Comparison of ENCODE assay signal across 11 cellular contexts in genomic region chr15:98875309-98875708, GRCh38.
A peak's percentile ranks its signal among the peaks of the same experiment; 100 is the strongest.
DNase-seq lines count a peak whose midpoint lies in the region; ATAC-seq and TF ChIP-seq lines count a peak whose summit lies in the region.
"Had no signal": no experiment of that assay in that cellular context is flagged by ENCODE, and none has a peak within 500 bp of the region (broad histone marks: within the 10 kb centered on the region; RNA-seq: fewer than 3 reads in every experiment).

No MANE protein-coding gene starts in this region.

- intact Hi-C loops in ascending aorta (cut with DNase I), result loop anchor here (2.0 to 5.0 kb wide), 2 partner anchors 15 to 72 kb away; no protein-coding TSS in a partner anchor

- peak overlapping the region; percentile 95 for H3K27ac ChIP-seq in HL-60 (replicated peaks)
- peak overlapping the region; percentile 65 to 86 for H3K27ac ChIP-seq in ascending aorta
- H3K27ac ChIP-seq in gastroesophageal sphincter, result peak overlapping the region in 3 of 4 donors; percentile 54 to 76 (median 64)
- H3K27ac ChIP-seq in thoracic aorta, result peak overlapping the region; percentile 82 to 91

- H3K4me1 ChIP-seq in ascending aorta (peaks cover 27 to 77% of the 10 kb centered on the region in 2 donors), gastroesophageal sphincter (peaks cover 10 to 74% (median 42%) of the 10 kb centered on the region in 3 donors), thoracic aorta (ENCODE audit: control insufficient read depth in 1 of 2, low read depth in 2 of 2) (peaks cover 64 to 90% of the 10 kb centered on the region in 2 donors)

- TF ChIP-seq EP300 in gastroesophageal sphincter (IDR thresholded peaks at IDR 0.05), result no peak

- H3K36me3 ChIP-seq in ascending aorta (no peaks in the 10 kb centered on the region), gastroesophageal sphincter (no peaks in the 10 kb centered on the region), thoracic aorta (no peaks in the 10 kb centered on the region)
- H3K36me3 ChIP-seq: suprapubic skin had no signal

- WGBS in gastroesophageal sphincter (ENCODE audit: low coverage in 1 of 2), 2 donors, result 27 to 28% methylated on average over 3 of the region's 3 CpGs

- TF ChIP-seq POLR2A in gastroesophageal sphincter (IDR thresholded peaks at IDR 0.05), result no peak

- H3K9me3 ChIP-seq in ascending aorta (no peaks in the 10 kb centered on the region), gastroesophageal sphincter (no peaks in the 10 kb centered on the region), thoracic aorta (no peaks in the 10 kb centered on the region)
- H3K9me3 ChIP-seq: suprapubic skin had no signal

- ATAC-seq in gastroesophageal sphincter (peak; percentile 19), thoracic aorta (ENCODE audit: insufficient number of reproducible peaks, low FRiP score, low read depth) (no peak), GM21515 (IDR thresholded peaks at IDR 0.05; ENCODE audit: unreplicated experiment) (no peak), HG02840 (IDR thresholded peaks at IDR 0.05; ENCODE audit: low FRiP score, unreplicated experiment) (no peak)

- H3K27me3 ChIP-seq in HL-60 (ENCODE audit: insufficient read depth, poor library complexity, severe bottlenecking) (no peaks in the 10 kb centered on the region), ascending aorta (no peaks in the 10 kb centered on the region), gastroesophageal sphincter (no peaks in the 10 kb centered on the region), thoracic aorta (replicated peaks; ENCODE audit: insufficient read depth) (no peaks in the 10 kb centered on the region)
- H3K27me3 ChIP-seq: suprapubic skin had no signal

- TF ChIP-seq CTCF in HL-60 (IDR thresholded peaks at IDR 0.05; ENCODE audit: insufficient read depth, low read length) (no peak), ascending aorta (IDR thresholded peaks at IDR 0.05) (no peak), gastroesophageal sphincter (IDR thresholded peaks at IDR 0.05) (no peak), thoracic aorta (IDR thresholded peaks at IDR 0.05) (no peak)

- H3K4me3 ChIP-seq in HL-60 (replicated peaks; ENCODE audit: insufficient read depth, low read length) (no peak overlapping the region), ascending aorta (peak overlapping the region in 1 of 2 donors; percentile 28), gastroesophageal sphincter (no peak overlapping the region), thoracic aorta (peak overlapping the region; percentile 36)
- H3K4me3 ChIP-seq: suprapubic skin had no signal

- DNase-seq in HL-60 (ENCODE audit: low read depth in 1 of 2, low spot score in 1 of 2) (peak in 1 of 2 experiments; percentile 52), ascending aorta (ENCODE audit: low spot score in 2 of 2) (no peak), thoracic aorta (ENCODE audit: low spot score) (no peak), RPMI8226 (no peak), NCI-H1436 (lab: John Stamatoyannopoulos, UW) (no peak)
- DNase-seq: activated gamma-delta T cell, COR-L47 had no signal
